In genomic region chr14:77043177-77043983, GRCh38 we compare ENCODE assay signal across 8 cellular contexts. TPM values are rescaled to one million over a fixed set of nuclear protein-coding genes. Genes with fewer than 3 reads are reported as not detected.
DNase-seq lines count a peak whose midpoint lies in the region; ATAC-seq and TF ChIP-seq lines count a peak whose summit lies in the region.

No MANE protein-coding gene starts in this region.

- H3K27me3 ChIP-seq in HCT116 (ENCODE audit: insufficient read depth, low read length) (no peaks in the 10 kb centered on the region), SJSA1 (replicated peaks) (no peaks in the 10 kb centered on the region), left lung (no peaks in the 10 kb centered on the region), WERI-Rb-1 (ENCODE audit: insufficient read depth, low read depth, severe bottlenecking) (no peaks in the 10 kb centered on the region)

- no peaks in the 10 kb centered on the region for H3K9me2 ChIP-seq in HCT116 (ENCODE audit: insufficient read depth)

- H3K4me3 Mint-ChIP-seq in MCF 10A (ENCODE audit: unreplicated experiment): peak overlapping the region; percentile 26

- H3K9ac ChIP-seq in HCT116 (ENCODE audit: low read length): peak overlapping the region; percentile 42

- no peaks in the 10 kb centered on the region for H3K36me3 Mint-ChIP-seq in MCF 10A (ENCODE audit: insufficient read depth, unreplicated experiment)

- H4K20me1 ChIP-seq in HCT116 (ENCODE audit: insufficient read depth): no peaks in the 10 kb centered on the region

- no peaks in the 10 kb centered on the region for H3K9me3 Mint-ChIP-seq in MCF 10A (ENCODE audit: unreplicated experiment)

- ATAC-seq in HCT116 (peak; percentile 18; the same call in 1 of the 2 replicates), left lung (no peak)
- peak; percentile 53 for ATAC-seq in stimulated activated naive CD8-positive, alpha-beta T cell treated with anti-CD3 and anti-CD28 coated beads, Interleukin-15, Interleukin-2, amounts not matched to agents 100 U/mL and 50 U/mL, for 24 hours

- no peaks in the 10 kb centered on the region for H3K79me2 ChIP-seq in HCT116 (ENCODE audit: insufficient read depth, low read length)

- TF ChIP-seq CTCF in HCT116 (IDR thresholded peaks at IDR 0.05 in 2 of 3, conservative IDR thresholded peaks at IDR 0.05 in 1 of 3; ENCODE audit: borderline replicate concordance in 1 of 3, insufficient read depth in 1 of 3, low read depth in 2 of 3, low read length in 2 of 3) (no peak), MCF 10A (IDR thresholded peaks at IDR 0.05; ENCODE audit: unreplicated experiment) (no peak), left lung (IDR thresholded peaks at IDR 0.05) (no peak), WERI-Rb-1 (IDR thresholded peaks at IDR 0.05; ENCODE audit: low read depth, low read length) (no peak)

- RAD21 ChIA-PET in HCT116 (lab: Charles Lee; ENCODE audit: low non-redundant PET in 1 of 2, low total read pairs in 2 of 2, uncharacterized antibody in 2 of 2, unreplicated experiment in 2 of 2): interaction anchor here in 1 of 2 experiments (0.5 to 0.9 kb wide), 2 partner anchors 9 to 94 kb away, joined by 3 to 4 read pairs; no protein-coding TSS in a partner anchor

- intact Hi-C loops in HCT116 (cut with micrococcal nuclease) (loop anchor here (5.0 kb wide), 1 partner anchor 86 kb away; no protein-coding TSS in a partner anchor), MCF 10A (cut with micrococcal nuclease) (loop anchor here (1.0 kb wide), 1 partner anchor 10 kb away; no protein-coding TSS in a partner anchor), left lung (cut with DNase I) (loop anchor here in 1 of 2 donors (10.0 kb wide), 1 partner anchor 129 kb away; no protein-coding TSS in a partner anchor)

- H3K4me3 ChIP-seq in HCT116 (replicated peaks in 1 of 2; ENCODE audit: low read depth in 1 of 2, low read length in 2 of 2) (peak overlapping the region in 1 of 2 experiments; percentile 22; a peak in 1 of 4 replicates), SJSA1 (no peak overlapping the region), left lung (no peak overlapping the region), WERI-Rb-1 (ENCODE audit: low read depth, low read length) (no peak overlapping the region)

- CTCF ChIA-PET in HCT116 (lab: Charles Lee) (interaction anchor here (1.1 to 2.0 kb wide), 3 partner anchors 14 to 131 kb away, joined by 4 to 8 read pairs (median 5); no protein-coding TSS in a partner anchor), MCF 10A (lab: Yijun Ruan, JAX) (interaction anchor here (0.6 to 5.7 kb wide), 13 partner anchors 14 to 130 kb away, joined by 3 to 40 read pairs (median 10); no protein-coding TSS in a partner anchor)

- H3K36me3 ChIP-seq in HCT116 (ENCODE audit: control insufficient read depth in 1 of 2, insufficient read depth in 2 of 2, low read length in 2 of 2) (no peaks in the 10 kb centered on the region), SJSA1 (no peaks in the 10 kb centered on the region), left lung (no peaks in the 10 kb centered on the region), WERI-Rb-1 (no peaks in the 10 kb centered on the region)

- peak overlapping the region; percentile 72 for H3K4me2 ChIP-seq in HCT116 (ENCODE audit: low read length)

- H2AFZ ChIP-seq in HCT116 (ENCODE audit: low read depth, low read length, poor library complexity, severe bottlenecking): peak overlapping the region; percentile 90

- BruUV-seq in HCT116 (replicated peaks; lab: Mats Ljungman, UMichigan) (TSS peak; percentile 52), MCF 10A (replicated peaks; lab: Mats Ljungman, UMichigan) (TSS peak; percentile 75)

- H3K4me1 ChIP-seq in HCT116 (ENCODE audit: control insufficient read depth in 1 of 2, insufficient read depth in 2 of 2, low read length in 2 of 2): peaks cover 95 to 99% of the 10 kb centered on the region in 2 experiments
- H3K4me1 ChIP-seq in SJSA1 (replicated peaks): peaks cover 71% of the 10 kb centered on the region
- H3K4me1 ChIP-seq in left lung: peaks cover 74 to 99% of the 10 kb centered on the region in 2 donors

- POLR2A ChIA-PET in HCT116 (lab: Charles Lee) (interaction anchor here (1.1 to 1.5 kb wide), 3 partner anchors 8 to 90 kb away, joined by 3 to 4 read pairs (median 3); no protein-coding TSS in a partner anchor), MCF 10A (lab: Yijun Ruan, JAX) (interaction anchor here (0.6 to 10.0 kb wide), 15 partner anchors 9 to 167 kb away, joined by 3 to 721 read pairs (median 8); partner anchors contain the start of gene IRF2BPL)

- TF ChIP-seq RAD21 in HCT116 (IDR thresholded peaks at IDR 0.05; ENCODE audit: low read depth): no peak

- no peaks in the 10 kb centered on the region for H3K9me3 ChIP-seq in HCT116 (ENCODE audit: control insufficient read depth in 1 of 2, insufficient read depth in 1 of 2, low read depth in 1 of 2, low read length in 2 of 2)
- no peaks in the 10 kb centered on the region for H3K9me3 ChIP-seq in SJSA1 (replicated peaks)
- no peaks in the 10 kb centered on the region for H3K9me3 ChIP-seq in left lung
- no peaks in the 10 kb centered on the region for H3K9me3 ChIP-seq in WERI-Rb-1 (ENCODE audit: severe bottlenecking)

- peaks cover 61% of the 10 kb centered on the region for H3K4me1 Mint-ChIP-seq in MCF 10A (ENCODE audit: insufficient read depth, unreplicated experiment)

- no peaks in the 10 kb centered on the region for H3K27me3 Mint-ChIP-seq in MCF 10A (ENCODE audit: insufficient read depth, unreplicated experiment)

- H3K27ac ChIP-seq in HCT116 (ENCODE audit: low read depth, low read length): peak overlapping the region; percentile 87
- H3K27ac ChIP-seq in SJSA1: peak overlapping the region; percentile 97
- H3K27ac ChIP-seq in left lung: peak overlapping the region; percentile 95 to 100
- no peak overlapping the region for H3K27ac ChIP-seq in WERI-Rb-1

- peak overlapping the region; percentile 82 for H3K27ac Mint-ChIP-seq in MCF 10A (ENCODE audit: low read depth, unreplicated experiment)

- DNase-seq in HCT116 (ENCODE audit: low read depth, low spot score) (no peak), SJSA1 (ENCODE audit: low read depth in 1 of 2, low spot score in 2 of 2) (peak in 1 of 2 experiments; percentile 67), MCF 10A (ENCODE audit: unreplicated experiment) (peak; percentile 94), left lung (no peak), WERI-Rb-1 (no peak)
- peak; percentile 73 for DNase-seq in stimulated activated naive CD8-positive, alpha-beta T cell treated with anti-CD3 and anti-CD28 coated beads, Interleukin-15, Interleukin-2, amounts not matched to agents 100 U/mL and 50 U/mL, for 24 hours
- DNase-seq in central memory CD4-positive, alpha-beta T cell: no peak
- no peak for DNase-seq in effector CD4-positive, alpha-beta T cell

- no peak for TF ChIP-seq POLR2A in HCT116 (IDR thresholded peaks at IDR 0.05; ENCODE audit: borderline replicate concordance, extremely low read depth, insufficient read depth, insufficient read length)

TF ChIP-seq in HCT116, 20 proteins besides CTCF, POLR2A, EP300 and RAD21 (continues in another document):
- TF ChIP-seq POLR2AphosphoS5 (IDR thresholded peaks at IDR 0.05; ENCODE audit: low read depth, low read length) (no peak), ZNF274 (IDR thresholded peaks at IDR 0.05; ENCODE audit: low read depth, low read length) (no peak), EGR1 (IDR thresholded peaks at IDR 0.05; ENCODE audit: low read depth) (no peak), ZBTB33 (IDR thresholded peaks at IDR 0.05; ENCODE audit: extremely low read depth, insufficient replicate concordance, low read length) (no peak), EZH2 (IDR thresholded peaks at IDR 0.05) (no peak), ELF1 (IDR thresholded peaks at IDR 0.05; ENCODE audit: borderline replicate concordance, low read depth) (no peak), CEBPB (IDR thresholded peaks at IDR 0.05; ENCODE audit: low read depth) (no peak), EZH2phosphoT487 (IDR thresholded peaks at IDR 0.05; ENCODE audit: borderline replicate concordance) (no peak), CBX3 (IDR thresholded peaks at IDR 0.05; ENCODE audit: low read depth) (no peak), ATF3 (IDR thresholded peaks at IDR 0.05) (no peak), SRF (IDR thresholded peaks at IDR 0.05; ENCODE audit: low read depth) (no peak)

RNA-seq across cellular contexts. Expression of gene IRF2BPL, which starts 14.9 kb away (rescaled TPM):
- total RNA-seq in HCT116 (2021; ENCODE audit: unreplicated experiment): 74.6 TPM
- polyA plus RNA-seq in HCT116 (2012): 47.4 and 49.8 TPM in 2 replicates
- total RNA-seq in SJSA1 (2014; rRNA removed; shearing (Covaris generic)): 9.8 and 16.4 TPM in 2 replicates
- 22.1 and 26.0 TPM in 2 replicates for total RNA-seq in MCF 10A (2022)
- 10 to 100 TPM; 45.9 to 46.3 TPM for total RNA-seq in left lung

RNA-seq across cellular contexts. Expression of gene CIPC, which starts 54.7 kb away (rescaled TPM):
- total RNA-seq in HCT116 (2021; ENCODE audit: unreplicated experiment) (20.6 TPM), MCF 10A (2022) (9.7 and 11.4 TPM in 2 replicates), left lung (10 to 100 TPM; 18.6 to 19.8 TPM)
- polyA plus RNA-seq in HCT116 (2012): 7.4 and 8.7 TPM in 2 replicates
- 8.8 and 11.0 TPM in 2 replicates for total RNA-seq in SJSA1 (2014; rRNA removed; shearing (Covaris generic))

Comparison
In these comparisons a context has a peak if more than half of its experiments do, and no peak if none do; other contexts are left out.
1. DNase-seq: peak in MCF 10A (single experiment) and stimulated activated naive CD8-positive, alpha-beta T cell treated with anti-CD3 and anti-CD28 coated beads, Interleukin-15, Interleukin-2, amounts not matched to agents 100 U/mL and 50 U/mL, for 24 hours (single experiment); none in HCT116 (single experiment), left lung (0 of 2), central memory CD4-positive, alpha-beta T cell (single experiment), effector CD4-positive, alpha-beta T cell (single experiment) and WERI-Rb-1 (single experiment).